ENCODE assay signal across 23 cellular contexts in genomic region chr17:71803656-71804284, GRCh38.
DNase-seq lines count a peak whose midpoint lies in the region; ATAC-seq, FAIRE-seq and TF ChIP-seq lines count a peak whose summit lies in the region.
"Had no signal": no experiment of that assay in that cellular context is flagged by ENCODE, and none has a peak within 500 bp of the region (broad histone marks: within the 10 kb centered on the region; RNA-seq: fewer than 3 reads in every experiment).

No MANE protein-coding gene starts in this region.

- SMC1A ChIA-PET in GM12878 (lab: Charles Lee; ENCODE audit: uncharacterized antibody, unreplicated experiment), result interaction anchor here (1.0 kb wide), 1 partner anchor 30 kb away, joined by 3 read pairs; no protein-coding TSS in a partner anchor

- H3K27me3 ChIP-seq in GM12878 (replicated peaks in 1 of 2; ENCODE audit: control insufficient read depth in 2 of 2, insufficient read depth in 2 of 2, low read length in 1 of 2) (no peaks in the 10 kb centered on the region; a peak in 1 of 4 replicates), HepG2 (ENCODE audit: control insufficient read depth in 1 of 2, insufficient read depth in 2 of 2, low read length in 2 of 2) (no peaks in the 10 kb centered on the region), right lobe of liver (no peaks in the 10 kb centered on the region), brain microvascular endothelial cell (replicated peaks) (no peaks in the 10 kb centered on the region)
- H3K27me3 ChIP-seq: BLaER1 treated with 17β-estradiol and CSF1 and Interleukin-3, amounts not matched to agents 10 nM and 100 nM had no signal

- H3K9ac ChIP-seq in GM12878 (ENCODE audit: control insufficient read depth, insufficient read depth, low read length) (no peak overlapping the region), HepG2 (ENCODE audit: insufficient read depth, low read depth, low read length) (no peak overlapping the region)
- H3K9ac ChIP-seq: BLaER1 treated with 17β-estradiol and CSF1 and Interleukin-3, amounts not matched to agents 10 nM and 100 nM had no signal

- WGBS in GM12878 (ENCODE audit: insufficient coverage, insufficient replicate concordance, low lambda C conversion rate, missing lambda C conversion rate), result 0% methylated on average over 1 of the region's 1 CpG
- WGBS in HepG2 (ENCODE audit: low lambda C conversion rate), result 11% methylated on average over 1 of the region's 1 CpG
- WGBS in right lobe of liver (ENCODE audit: insufficient coverage, low coverage, low lambda C conversion rate, missing lambda C conversion rate), result 92% methylated on average over 1 of the region's 1 CpG

- H3K36me3 Mint-ChIP-seq in progenitor cell of endocrine pancreas (ENCODE audit: insufficient read depth), result peaks cover 7% of the 10 kb centered on the region
- H3K36me3 Mint-ChIP-seq: CD8-positive, alpha-beta T cell had no signal

- RAD21 ChIA-PET in GM12878 (lab: Charles Lee; ENCODE audit: unreplicated experiment), result no interaction called here

- no peaks in the 10 kb centered on the region for H3K4me1 ChIP-seq in GM12878 (ENCODE audit: control insufficient read depth, insufficient read depth, low read length)
- no peaks in the 10 kb centered on the region for H3K4me1 ChIP-seq in HepG2 (ENCODE audit: insufficient read depth, low read length)
- H3K4me1 ChIP-seq in right lobe of liver, result no peaks in the 10 kb centered on the region
- H3K4me1 ChIP-seq: A549; BLaER1 treated with 17β-estradiol and CSF1 and Interleukin-3, amounts not matched to agents 10 nM and 100 nM; Caco-2 had no signal

- H2AFZ ChIP-seq in GM12878 (ENCODE audit: control insufficient read depth, low read depth, low read length), result no peak overlapping the region
- H2AFZ ChIP-seq in HepG2 (ENCODE audit: low read length), result no peak overlapping the region

- ATAC-seq in GM12878 (no peak), HepG2 (peak; percentile 60), right lobe of liver (peak; percentile 31 to 68 (median 45)), GM21381 (IDR thresholded peaks at IDR 0.05; ENCODE audit: unreplicated experiment) (no peak)
- ATAC-seq: A549; CD8-positive, alpha-beta T cell had no signal

- TF ChIP-seq CTCF in GM12878 (IDR thresholded peaks at IDR 0.05 in 2 of 3, conservative IDR thresholded peaks at IDR 0.05 in 1 of 3; ENCODE audit: control insufficient read depth in 2 of 3, extremely low read depth in 1 of 3, insufficient read depth in 1 of 3, low read depth in 3 of 3, low read length in 3 of 3) (no peak), HepG2 (CRISPR knock-in tag; IDR thresholded peaks at IDR 0.05) (no peak), right lobe of liver (IDR thresholded peaks at IDR 0.05) (no peak), progenitor cell of endocrine pancreas (IDR thresholded peaks at IDR 0.05; ENCODE audit: unreplicated experiment) (no peak), brain microvascular endothelial cell (IDR thresholded peaks at IDR 0.05; ENCODE audit: low read depth, low read length, missing control alignments) (no peak)

- no peak overlapping the region for H3K27ac ChIP-seq in GM12878 (ENCODE audit: control insufficient read depth, insufficient read depth)
- H3K27ac ChIP-seq in HepG2 (ENCODE audit: extremely low read length, insufficient read depth, low read length), result no peak overlapping the region
- H3K27ac ChIP-seq in right lobe of liver, result no peak overlapping the region
- H3K27ac ChIP-seq in brain microvascular endothelial cell, result no peak overlapping the region
- H3K27ac ChIP-seq: 22Rv1; A549; BLaER1 treated with 17β-estradiol and CSF1 and Interleukin-3, amounts not matched to agents 10 nM and 100 nM; C4-2B had no signal

- H3K27ac Mint-ChIP-seq in progenitor cell of endocrine pancreas, result peak overlapping the region; percentile 90
- H3K27ac Mint-ChIP-seq: B cell; CD4-positive, alpha-beta T cell; CD8-positive, alpha-beta T cell had no signal

- POLR2A ChIA-PET in GM12878 (lab: Charles Lee), result no interaction called here
- POLR2A ChIA-PET in HepG2 (lab: Yijun Ruan, JAX), result no interaction called here

- no peaks in the 10 kb centered on the region for H4K20me1 ChIP-seq in GM12878 (ENCODE audit: control insufficient read depth, insufficient read depth)
- no peaks in the 10 kb centered on the region for H4K20me1 ChIP-seq in HepG2 (ENCODE audit: insufficient read depth, low read length)
- H4K20me1 ChIP-seq: BLaER1 treated with 17β-estradiol and CSF1 and Interleukin-3, amounts not matched to agents 10 nM and 100 nM had no signal

- no peak overlapping the region for H3K4me3 ChIP-seq in GM12878
- H3K4me3 ChIP-seq in HepG2 (replicated peaks in 1 of 3; ENCODE audit: insufficient read depth in 1 of 3, low read depth in 2 of 3, low read length in 3 of 3), result no peak overlapping the region
- H3K4me3 ChIP-seq in right lobe of liver, result no peak overlapping the region
- H3K4me3 ChIP-seq in brain microvascular endothelial cell (ENCODE audit: low read depth, low read length), result no peak overlapping the region
- H3K4me3 ChIP-seq: A549; BLaER1 treated with 17β-estradiol and CSF1 and Interleukin-3, amounts not matched to agents 10 nM and 100 nM had no signal

- H3K9me3 Mint-ChIP-seq in progenitor cell of endocrine pancreas (ENCODE audit: low read depth), result peaks cover 11% of the 10 kb centered on the region
- H3K9me3 Mint-ChIP-seq: CD8-positive, alpha-beta T cell had no signal

- H3K4me1 Mint-ChIP-seq in progenitor cell of endocrine pancreas (ENCODE audit: low read depth), result peaks cover 24% of the 10 kb centered on the region
- H3K4me1 Mint-ChIP-seq: B cell had no signal

- in situ Hi-C loops in GM12878 (cut with MboI), result no loop called here
- in situ Hi-C loops in HepG2 (cut with HindIII; ENCODE audit: extremely low pct_ligation_motif_present, low pct_unique_long_range_greater_than_20kb), result no loop called here
- in situ Hi-C loops in brain microvascular endothelial cell (cut with HindIII; ENCODE audit: low pct_ligation_motif_present, low sequenced_read_pairs), result no loop called here

- H3K4me3 Mint-ChIP-seq in progenitor cell of endocrine pancreas (ENCODE audit: low read depth), result no peak overlapping the region
- H3K4me3 Mint-ChIP-seq: B cell; CD4-positive, alpha-beta T cell; CD8-positive, alpha-beta T cell had no signal

- intact Hi-C loops in GM12878 (cut with micrococcal nuclease; ENCODE audit: unreplicated experiment), result no loop called here
- intact Hi-C loops in HepG2 (cut with micrococcal nuclease; ENCODE audit: unreplicated experiment), result no loop called here
- intact Hi-C loops in right lobe of liver (cut with DNase I), result no loop called here

- no peaks in the 10 kb centered on the region for H3K36me3 ChIP-seq in GM12878 (ENCODE audit: control insufficient read depth in 2 of 2, insufficient read depth in 2 of 2, low read length in 1 of 2)
- H3K36me3 ChIP-seq in HepG2 (replicated peaks in 1 of 2; ENCODE audit: control insufficient read depth in 1 of 2, insufficient read depth in 2 of 2, low read length in 2 of 2), result no peaks in the 10 kb centered on the region
- H3K36me3 ChIP-seq in right lobe of liver, result no peaks in the 10 kb centered on the region
- no peaks in the 10 kb centered on the region for H3K36me3 ChIP-seq in brain microvascular endothelial cell (replicated peaks)
- H3K36me3 ChIP-seq: BLaER1 treated with 17β-estradiol and CSF1 and Interleukin-3, amounts not matched to agents 10 nM and 100 nM had no signal

- H3K4me2 ChIP-seq in GM12878 (ENCODE audit: control insufficient read depth, insufficient read depth) (no peak overlapping the region), HepG2 (ENCODE audit: low read depth, low read length) (no peak overlapping the region)
- H3K4me2 ChIP-seq: A549; BLaER1 treated with 17β-estradiol and CSF1 and Interleukin-3, amounts not matched to agents 10 nM and 100 nM had no signal

- TF ChIP-seq POLR2A in GM12878 (IDR thresholded peaks at IDR 0.05; ENCODE audit: low read depth, low read length) (no peak), HepG2 (IDR thresholded peaks at IDR 0.05; ENCODE audit: insufficient read depth in 1 of 2, low read depth in 2 of 2, low read length in 2 of 2) (no peak), right lobe of liver (IDR thresholded peaks at IDR 0.05) (no peak)

- no peaks in the 10 kb centered on the region for H3K79me2 ChIP-seq in GM12878 (ENCODE audit: control insufficient read depth, insufficient read depth, low read length)
- no peaks in the 10 kb centered on the region for H3K79me2 ChIP-seq in HepG2 (ENCODE audit: insufficient read depth, low read length)

- TF ChIP-seq EP300 in GM12878 (IDR thresholded peaks at IDR 0.05; ENCODE audit: borderline replicate concordance in 1 of 2, control insufficient read depth in 1 of 2, low read depth in 2 of 2, low read length in 2 of 2) (no peak), HepG2 (IDR thresholded peaks at IDR 0.05; ENCODE audit: low read depth in 2 of 2, low read length in 2 of 2) (no peak), HepG2 (CRISPR knock-in tag; IDR thresholded peaks at IDR 0.05; ENCODE audit: borderline replicate concordance) (no peak)

- H3K9me3 ChIP-seq in GM12878 (replicated peaks; ENCODE audit: control insufficient read depth, insufficient read depth, low read length) (no peaks in the 10 kb centered on the region), HepG2 (ENCODE audit: low read length) (no peaks in the 10 kb centered on the region), right lobe of liver (no peaks in the 10 kb centered on the region)
- H3K9me3 ChIP-seq: A549; BLaER1 treated with 17β-estradiol and CSF1 and Interleukin-3, amounts not matched to agents 10 nM and 100 nM; Caco-2 had no signal

- peak; percentile 13 for FAIRE-seq in GM12878 (lab: Jason Lieb, UNC)
- FAIRE-seq in HepG2 (lab: Jason Lieb, UNC), result no peak
- FAIRE-seq: A549, D721Med, G401.6, GM12892, GM18507 had no signal

- DNase-seq in GM12878 (ENCODE audit: low read depth, low spot score), result no peak
- DNase-seq in HepG2 (ENCODE audit: low spot score), result no peak
- DNase-seq in right lobe of liver, result no peak
- no peak for DNase-seq in progenitor cell of endocrine pancreas (ENCODE audit: low spot score, unreplicated experiment)
- no peak for DNase-seq in brain microvascular endothelial cell
- no peak for DNase-seq in NK-92 treated with Interleukin-12 subunit alpha and Interleukin-12 subunit beta, amount 100 ng/mL, for 24 hours (lab: John Stamatoyannopoulos, UW)
- DNase-seq: AML-193; Caco-2; Calu3; CD4-positive, alpha-beta T cell; CD8-positive, alpha-beta T cell; DMS79 treated with DMSO at 0.1 percent for 48 hours; GF-D8 had no signal

- CTCF ChIA-PET in GM12878 (lab: Yijun Ruan, JAX) (interaction anchor here (0.5 kb wide), 1 partner anchor 1036 kb away, joined by 3 read pairs; no protein-coding TSS in a partner anchor), HepG2 (lab: Yijun Ruan, JAX; ENCODE audit: low intra/inter-chr PET ratio, low total read pairs) (no interaction called here)

- no peak for TF ChIP-seq RAD21 in GM12878 (IDR thresholded peaks at IDR 0.05; ENCODE audit: insufficient read depth, low read depth, low read length)
- no peak for TF ChIP-seq RAD21 in HepG2 (CRISPR knock-in tag; IDR thresholded peaks at IDR 0.05)

- no TSS peak for BruUV-seq in GM12878 (replicated peaks; lab: Mats Ljungman, UMichigan)
- BruUV-seq in HepG2 (replicated peaks; lab: Mats Ljungman, UMichigan), result no TSS peak

- no peaks in the 10 kb centered on the region for H3K27me3 Mint-ChIP-seq in progenitor cell of endocrine pancreas
- H3K27me3 Mint-ChIP-seq: B cell had no signal

TF ChIP-seq in GM12878, 131 proteins besides CTCF, POLR2A, EP300 and RAD21 (continues in another document):
- TF ChIP-seq KLF5 (IDR thresholded peaks at IDR 0.05; ENCODE audit: partially characterized antibody), result no peak

TF ChIP-seq in HepG2, 621 proteins besides CTCF, POLR2A, EP300 and RAD21 (continues in another document):
- no peak for TF ChIP-seq XRCC5 (optimal IDR thresholded peaks at IDR 0.05; ENCODE audit: low read length)

Comparison
In these comparisons a context has a peak if more than half of its experiments do, and no peak if none do; other contexts are left out.
1. ATAC-seq: peak in HepG2 (single experiment) and right lobe of liver (4 of 4); none in GM12878 (single experiment) and GM21381 (single experiment).